17 cellular contexts compared by ENCODE assay signal in the genomic region with DNA sequence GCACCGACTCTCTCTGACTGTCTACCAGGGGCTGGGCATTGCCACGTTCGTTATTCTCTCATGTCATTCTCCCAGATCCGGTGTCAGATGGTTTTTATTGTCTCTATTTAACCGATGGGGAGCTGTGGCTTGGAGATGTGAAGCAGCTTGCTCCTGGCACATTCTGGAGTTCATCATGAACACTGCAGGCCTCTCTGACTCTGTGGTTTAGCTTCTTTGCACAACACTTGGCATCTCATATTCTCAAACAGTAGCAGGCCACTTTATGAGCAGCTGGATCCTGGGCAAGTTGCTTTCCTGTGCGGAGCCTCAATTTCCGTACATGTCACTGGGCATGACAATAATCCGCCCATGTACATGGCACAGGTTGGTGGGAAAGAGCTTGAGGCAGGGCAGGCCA.
DNase-seq lines count a peak whose midpoint lies in the region; ATAC-seq and TF ChIP-seq lines count a peak whose summit lies in the region.
"Had no signal": no experiment of that assay in that cellular context is flagged by ENCODE, and none has a peak within 500 bp of the region (broad histone marks: within the 10 kb centered on the region; RNA-seq: fewer than 3 reads in every experiment).

No MANE protein-coding gene starts in this region.

- no peaks in the 10 kb centered on the region for H3K9me3 Mint-ChIP-seq in stimulated activated naive B cell treated with anti-CD40 and anti-IgM and Interleukin-4, amounts not matched to agents 10 μg/mL and 1 μg/mL and 100 μg/mL, for 72 hours
- H3K9me3 Mint-ChIP-seq: CD8-positive, alpha-beta T cell; H9; IgD-negative memory B cell had no signal

- H3K18ac ChIP-seq in trophoblast cell (ENCODE audit: low read length) = no peak overlapping the region

- H3K27me3 ChIP-seq in trophoblast cell (ENCODE audit: insufficient read depth, low read length) = no peaks in the 10 kb centered on the region
- H3K27me3 ChIP-seq: BLaER1 had no signal

- H4K91ac ChIP-seq in trophoblast cell (ENCODE audit: low read depth, low read length) = no peak overlapping the region

- H2BK5ac ChIP-seq in trophoblast cell (ENCODE audit: low read depth, low read length, poor library complexity) = no peak overlapping the region

- no peak overlapping the region for H2BK120ac ChIP-seq in trophoblast cell (ENCODE audit: insufficient read depth, low read length, poor library complexity)

- H3K23ac ChIP-seq in trophoblast cell (ENCODE audit: low read length) = no peak overlapping the region

- H3K79me1 ChIP-seq in trophoblast cell (ENCODE audit: low read length) = no peaks in the 10 kb centered on the region

- H3K4ac ChIP-seq in trophoblast cell (ENCODE audit: low read depth, low read length) = no peak overlapping the region

- no peak overlapping the region for H2AFZ ChIP-seq in trophoblast cell (ENCODE audit: insufficient read depth, low read length, poor library complexity)

- H2AK5ac ChIP-seq in trophoblast cell (ENCODE audit: low read length) = no peak overlapping the region

- H3K36me3 ChIP-seq in trophoblast cell (ENCODE audit: control insufficient read depth in 1 of 2, insufficient read depth in 2 of 2, low read length in 2 of 2) = no peaks in the 10 kb centered on the region
- H3K36me3 ChIP-seq: BLaER1 had no signal

- no peak overlapping the region for H4K8ac ChIP-seq in trophoblast cell (ENCODE audit: low read depth, low read length)

- peaks cover 35 to 71% of the 10 kb centered on the region in 2 donors for H3K36me3 Mint-ChIP-seq in stimulated activated naive B cell treated with anti-CD40 and anti-IgM and Interleukin-4, amounts not matched to agents 10 μg/mL and 1 μg/mL and 100 μg/mL, for 72 hours
- H3K36me3 Mint-ChIP-seq: CD8-positive, alpha-beta T cell; IgD-negative memory B cell had no signal

- no peak overlapping the region for H3K27ac ChIP-seq in trophoblast cell (ENCODE audit: low read depth, low read length)

- H3K27me3 Mint-ChIP-seq in stimulated activated naive B cell treated with anti-CD40 and anti-IgM and Interleukin-4, amounts not matched to agents 10 μg/mL and 1 μg/mL and 100 μg/mL, for 72 hours = no peaks in the 10 kb centered on the region
- H3K27me3 Mint-ChIP-seq: IgD-negative memory B cell had no signal

- TF ChIP-seq POLR2A in GM18951 (IDR thresholded peaks at IDR 0.05; ENCODE audit: extremely low read depth, insufficient read depth, insufficient read length) = peak; percentile 22

- peak overlapping the region; percentile 96 for H3K27ac Mint-ChIP-seq in stimulated activated naive B cell treated with anti-CD40 and anti-IgM and Interleukin-4, amounts not matched to agents 10 μg/mL and 1 μg/mL and 100 μg/mL, for 72 hours
- H3K27ac Mint-ChIP-seq: CD8-positive, alpha-beta T cell; H9 had no signal

- H3K4me1 Mint-ChIP-seq in stimulated activated naive B cell treated with anti-CD40 and anti-IgM and Interleukin-4, amounts not matched to agents 10 μg/mL and 1 μg/mL and 100 μg/mL, for 72 hours = peaks cover 13 to 14% of the 10 kb centered on the region in 2 donors

- no peak overlapping the region for H3K4me3 Mint-ChIP-seq in stimulated activated naive B cell treated with anti-CD40 and anti-IgM and Interleukin-4, amounts not matched to agents 10 μg/mL and 1 μg/mL and 100 μg/mL, for 72 hours
- H3K4me3 Mint-ChIP-seq: CD8-positive, alpha-beta T cell; H9 had no signal

- H2BK12ac ChIP-seq in trophoblast cell (ENCODE audit: low read length) = no peak overlapping the region

- no CpG with 5 or more reads among the region's 8 CpGs for WGBS in trophoblast cell (ENCODE audit: extremely low coverage, insufficient coverage, insufficient read length)

- H3K4me2 ChIP-seq in trophoblast cell (ENCODE audit: low read length) = no peak overlapping the region

- no peak for TF ChIP-seq CTCF in AG10803 (conservative IDR thresholded peaks at IDR 0.05; ENCODE audit: low read length)

- no peaks in the 10 kb centered on the region for H3K4me1 ChIP-seq in trophoblast cell (ENCODE audit: control insufficient read depth in 1 of 2, insufficient read depth in 2 of 2, low read length in 2 of 2)

- no peak overlapping the region for H3K14ac ChIP-seq in trophoblast cell (ENCODE audit: low read length)

- H3K9ac ChIP-seq in trophoblast cell (ENCODE audit: low read length) = no peak overlapping the region
- H3K9ac ChIP-seq: BLaER1 had no signal

- DNase-seq in AG10803 (ENCODE audit: low read depth) (peak; percentile 69), fibroblast of gingiva (ENCODE audit: low read depth) (peak; percentile 44), trophoblast cell (no peak)
- DNase-seq in stimulated activated naive B cell treated with anti-CD40 and anti-IgM and Interleukin-4, amounts not matched to agents 10 μg/mL and 1 μg/mL and 100 μg/mL, for 72 hours = no peak
- no peak for DNase-seq in activated CD4-positive, alpha-beta T cell treated with anti-CD3 and anti-CD28 coated beads for 4 hours
- DNase-seq: 8988T; AML-193; Calu3; CD8-positive, alpha-beta T cell; DMS79 treated with DMSO at 0.1 percent for 48 hours; EL; H9; KBM-7 had no signal

- H3K4me3 ChIP-seq in AG10803 (ENCODE audit: low read length) (no peak overlapping the region), trophoblast cell (ENCODE audit: low read depth, low read length) (no peak overlapping the region)
- H3K4me3 ChIP-seq: BLaER1 had no signal

- H3K79me2 ChIP-seq in trophoblast cell (ENCODE audit: control insufficient read depth, insufficient read depth, low read length, poor library complexity) = no peaks in the 10 kb centered on the region

- peaks cover 2% of the 10 kb centered on the region for H3K9me3 ChIP-seq in trophoblast cell (ENCODE audit: insufficient read depth, low read depth, low read length)
- H3K9me3 ChIP-seq: BLaER1 had no signal

- no peak overlapping the region for H4K12ac ChIP-seq in trophoblast cell (ENCODE audit: low read depth, low read length)

- in situ Hi-C loops in GM18951 (cut with MboI; ENCODE audit: low sequenced_read_pairs, unreplicated experiment) = no loop called here

- no peak for ATAC-seq in stimulated activated naive B cell treated with anti-CD40 and anti-IgM and Interleukin-4, amounts not matched to agents 10 μg/mL and 1 μg/mL and 100 μg/mL, for 72 hours (replicated peaks)
- ATAC-seq in GM18907 (IDR thresholded peaks at IDR 0.05; ENCODE audit: unreplicated experiment) = no peak
- ATAC-seq: CD8-positive, alpha-beta T cell had no signal

Comparison
In these comparisons a context has a peak if more than half of its experiments do, and no peak if none do; other contexts are left out.
1. DNase-seq: peak in AG10803 (single experiment) and fibroblast of gingiva (single experiment); none in stimulated activated naive B cell treated with anti-CD40 and anti-IgM and Interleukin-4, amounts not matched to agents 10 μg/mL and 1 μg/mL and 100 μg/mL, for 72 hours (single experiment), activated CD4-positive, alpha-beta T cell treated with anti-CD3 and anti-CD28 coated beads for 4 hours (0 of 2) and trophoblast cell (0 of 2).